ENCODE assay signal across 8 cellular contexts in the genomic region with DNA sequence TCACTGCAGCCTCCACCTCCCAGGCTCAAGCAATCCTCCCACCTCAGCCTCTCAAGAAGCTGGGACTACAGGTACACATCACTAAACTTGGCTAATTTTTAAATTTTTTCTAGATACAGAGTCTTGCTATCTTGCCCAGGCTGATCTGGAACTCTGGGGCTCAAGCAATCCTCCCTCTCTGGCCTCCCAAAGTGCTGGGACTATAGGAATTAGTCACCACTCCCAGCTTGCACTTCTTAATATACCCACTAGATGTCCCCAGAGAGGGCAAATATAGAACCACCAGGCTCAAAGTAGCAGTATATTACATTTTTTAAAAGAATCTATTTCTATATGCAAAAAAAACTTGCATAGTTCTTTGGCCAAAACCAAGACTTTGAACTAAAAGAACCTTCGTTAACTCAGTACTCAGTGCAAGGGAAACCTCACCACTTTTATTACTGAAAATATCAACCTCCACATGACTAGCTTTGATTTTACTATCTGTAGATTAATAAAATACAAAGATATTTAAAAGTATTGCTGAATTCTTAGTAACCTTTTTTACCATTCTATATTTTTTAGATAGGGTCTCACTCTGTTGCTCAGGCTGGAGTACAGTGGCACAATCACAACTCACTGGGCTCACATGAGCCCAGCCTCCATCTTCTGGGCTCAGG. TPM values are rescaled to one million over a fixed set of nuclear protein-coding genes. Genes with fewer than 3 reads are reported as not detected.
DNase-seq lines count a peak whose midpoint lies in the region; ATAC-seq, FAIRE-seq and TF ChIP-seq lines count a peak whose summit lies in the region.

No MANE protein-coding gene starts in this region.

- no peaks in the 10 kb centered on the region for H3K9me3 ChIP-seq in ovary

- DNase-seq in CD1c-positive myeloid dendritic cell (ENCODE audit: extremely low spot score) (peak; percentile 67), GM19239 (ENCODE audit: insufficient read length, low spot score) (peak; percentile 36), NCI-H748 treated with DMSO at 0.1 percent for 48 hours (lab: John Stamatoyannopoulos, UW) (peak; percentile 22), foreskin melanocyte (peak; percentile 58), ovary (peak in 2 of 5 donors; percentile 34 to 53), HuH-7.5 (ENCODE audit: low spot score) (no peak)
- DNase-seq in activated T-cell treated with anti-CD3 and anti-CD28 coated beads, Interleukin-2, amount 50 U/mL, for 48 hours: peak; percentile 39 to 44

- ATAC-seq in HG03354 (IDR thresholded peaks at IDR 0.05; ENCODE audit: poor library complexity, severe bottlenecking, unreplicated experiment): no peak

- intact Hi-C loops in ovary (cut with DNase I): loop anchor here in 2 of 4 donors (5.0 kb wide), 1 partner anchor 339 kb away; no protein-coding TSS in a partner anchor

- 10 to 20% (median 13%) methylated on average over 1 of the region's 1 CpG for WGBS in ovary, 3 donors

- TF ChIP-seq POLR2A in ovary (IDR thresholded peaks at IDR 0.05): no peak

- FAIRE-seq in GM19239 (lab: Jason Lieb, UNC): peak; percentile 72

- no peaks in the 10 kb centered on the region for H3K36me3 ChIP-seq in ovary

- H3K27me3 ChIP-seq in ovary: no peaks in the 10 kb centered on the region

- TF ChIP-seq CTCF in ovary (IDR thresholded peaks at IDR 0.05): peak; percentile 75 to 84 (median 83)

- H3K4me3 ChIP-seq in ovary: no peak overlapping the region

- H3K27ac ChIP-seq in ovary: no peak overlapping the region

- TF ChIP-seq EP300 in ovary (IDR thresholded peaks at IDR 0.05): no peak

- H3K4me1 ChIP-seq in ovary (ENCODE audit: insufficient read depth): no peaks in the 10 kb centered on the region

RNA-seq across cellular contexts. Expression of gene HSD17B3, which starts 25.8 kb away (rescaled TPM):
- total RNA-seq in ovary: 1 to 10 TPM in 2 of 7 donors, under 1 TPM in 3, not detected in 2; 0.51 to 2.0 (median 0.67) TPM
- 1 to 10 TPM in 1 of 2 donors, under 1 TPM in 1; 0.69 to 1.2 TPM for polyA plus RNA-seq in ovary

RNA-seq across cellular contexts. Expression of gene SLC35D2, which starts 55.7 kb away (rescaled TPM):
- 10 to 100 TPM; 23.0 to 28.0 (median 26.0) TPM for total RNA-seq in ovary
- polyA plus RNA-seq in ovary: 10 to 100 TPM; 22.1 to 36.1 TPM
